ENCODE assay signal across 7 cellular contexts in genomic region chr1:92493139-92493538, GRCh38.
"Had no signal": no experiment of that assay in that cellular context is flagged by ENCODE, and none has a peak within 500 bp of the region (broad histone marks: within the 10 kb centered on the region; RNA-seq: fewer than 3 reads in every experiment).

No MANE protein-coding gene starts in this region.

- ATAC-seq: GM12878 had no signal

- FAIRE-seq: G401.6, GM12878, GM12891, GM12892, GM18507 had no signal

- H3K4me3 ChIP-seq: GM12878 had no signal

- DNase-seq: GDM1, GF-D8 had no signal
